ENCODE assay signal across 15 cellular contexts in genomic region chr11:46491661-46492331, GRCh38.
DNase-seq lines count a peak whose midpoint lies in the region; ATAC-seq and TF ChIP-seq lines count a peak whose summit lies in the region.
"Had no signal": no experiment of that assay in that cellular context is flagged by ENCODE, and none has a peak within 500 bp of the region (broad histone marks: within the 10 kb centered on the region; RNA-seq: fewer than 3 reads in every experiment).

No MANE protein-coding gene starts in this region.

- H3K4me3 Mint-ChIP-seq in stimulated activated naive CD8-positive, alpha-beta T cell treated with anti-CD3 and anti-CD28 coated beads, Interleukin-15, Interleukin-2, amounts not matched to agents 100 ng/mL and 50 ng/mL, for 24 hours: no peak overlapping the region

- no peak for TF ChIP-seq CTCF in choroid plexus epithelial cell (conservative IDR thresholded peaks at IDR 0.05; ENCODE audit: low read depth, low read length)
- TF ChIP-seq CTCF in mucosa of descending colon (IDR thresholded peaks at IDR 0.05): no peak

- peak overlapping the region; percentile 19 for H3K27ac Mint-ChIP-seq in stimulated activated naive CD8-positive, alpha-beta T cell treated with anti-CD3 and anti-CD28 coated beads, Interleukin-15, Interleukin-2, amounts not matched to agents 100 ng/mL and 50 ng/mL, for 24 hours

- no peak for ATAC-seq in stimulated activated naive CD8-positive, alpha-beta T cell treated with anti-CD3 and anti-CD28 coated beads, Interleukin-15, Interleukin-2, amounts not matched to agents 100 U/mL and 50 U/mL, for 24 hours
- ATAC-seq in mucosa of descending colon: peak; percentile 29
- no peak for ATAC-seq in HG02885 (IDR thresholded peaks at IDR 0.05; ENCODE audit: poor library complexity, unreplicated experiment)
- no peak for ATAC-seq in GM19328 (IDR thresholded peaks at IDR 0.05; ENCODE audit: unreplicated experiment)
- ATAC-seq: foreskin keratinocyte, HCT116 had no signal

- no peaks in the 10 kb centered on the region for H3K9me3 ChIP-seq in mucosa of descending colon

- DNase-seq in stimulated activated naive CD8-positive, alpha-beta T cell treated with anti-CD3 and anti-CD28 coated beads, Interleukin-15, Interleukin-2, amounts not matched to agents 100 U/mL and 50 U/mL, for 24 hours: no peak
- DNase-seq in choroid plexus epithelial cell (ENCODE audit: low read depth) (peak; percentile 21), mucosa of descending colon (no peak), AML-193 (lab: John Stamatoyannopoulos, UW) (no peak), HEK293T (ENCODE audit: extremely low spot score) (no peak)
- DNase-seq: activated naive CD4-positive, alpha-beta T cell treated with Interleukin-2 at 50 U/mL for 16 hours; C1 segment of cervical spinal cord; cerebellar nuclear complex; foreskin keratinocyte; NCI-H69; T-helper 9 cell had no signal

- peaks cover 32% of the 10 kb centered on the region for H3K36me3 Mint-ChIP-seq in stimulated activated naive CD8-positive, alpha-beta T cell treated with anti-CD3 and anti-CD28 coated beads, Interleukin-15, Interleukin-2, amounts not matched to agents 100 ng/mL and 50 ng/mL, for 24 hours (ENCODE audit: low read depth)

- CTCF ChIA-PET in HEK293T (lab: Yijun Ruan, JAX): interaction anchor here (0.6 to 2.8 kb wide), 5 partner anchors 10 to 100 kb away, joined by 3 to 16 read pairs (median 4); partner anchors contain the start of gene CHRM4

- no peaks in the 10 kb centered on the region for H3K9me3 Mint-ChIP-seq in stimulated activated naive CD8-positive, alpha-beta T cell treated with anti-CD3 and anti-CD28 coated beads, Interleukin-15, Interleukin-2, amounts not matched to agents 100 ng/mL and 50 ng/mL, for 24 hours

- H3K36me3 ChIP-seq in mucosa of descending colon (ENCODE audit: low read depth): no peaks in the 10 kb centered on the region

- POLR2A ChIA-PET in HEK293T (lab: Yijun Ruan, JAX): no interaction called here

- intact Hi-C loops in mucosa of descending colon (cut with DNase I, micrococcal nuclease): loop anchor here in 1 of 2 donors (10.0 kb wide), 1 partner anchor 103 kb away; the partner anchor contains the start of gene AMBRA1

- H3K4me3 ChIP-seq in choroid plexus epithelial cell (ENCODE audit: low read depth, low read length) (no peak overlapping the region), mucosa of descending colon (no peak overlapping the region)

- H3K4me1 Mint-ChIP-seq in stimulated activated naive CD8-positive, alpha-beta T cell treated with anti-CD3 and anti-CD28 coated beads, Interleukin-15, Interleukin-2, amounts not matched to agents 100 ng/mL and 50 ng/mL, for 24 hours (ENCODE audit: low read depth): no peaks in the 10 kb centered on the region

- H3K27me3 Mint-ChIP-seq in stimulated activated naive CD8-positive, alpha-beta T cell treated with anti-CD3 and anti-CD28 coated beads, Interleukin-15, Interleukin-2, amounts not matched to agents 100 ng/mL and 50 ng/mL, for 24 hours: no peaks in the 10 kb centered on the region

- H3K4me1 ChIP-seq in mucosa of descending colon (ENCODE audit: low read depth): peaks cover 26% of the 10 kb centered on the region

TF ChIP-seq in HEK293T, 16 proteins besides CTCF, POLR2A, EP300 and RAD21:
- TF ChIP-seq NFRKB (IDR thresholded peaks at IDR 0.05): no peak
- TF ChIP-seq SP1 (IDR thresholded peaks at IDR 0.05): no peak
- no peak for TF ChIP-seq ZNF384 (IDR thresholded peaks at IDR 0.05)
- no peak for TF ChIP-seq PKNOX1 (IDR thresholded peaks at IDR 0.05)
- TF ChIP-seq SUZ12 (IDR thresholded peaks at IDR 0.05): no peak
- TF ChIP-seq CTBP1 (IDR thresholded peaks at IDR 0.05; ENCODE audit: borderline replicate concordance): no peak
- no peak for TF ChIP-seq FOXM1 (IDR thresholded peaks at IDR 0.05; ENCODE audit: borderline replicate concordance)
- TF ChIP-seq TARDBP (IDR thresholded peaks at IDR 0.05): no peak
- no peak for TF ChIP-seq BHLHE40 (IDR thresholded peaks at IDR 0.05; ENCODE audit: borderline replicate concordance)
- TF ChIP-seq FOXA1 (IDR thresholded peaks at IDR 0.05): no peak
- no peak for TF ChIP-seq ARNT (IDR thresholded peaks at IDR 0.05)
- TF ChIP-seq ELF4 (IDR thresholded peaks at IDR 0.05): no peak
- no peak for TF ChIP-seq HDGF (IDR thresholded peaks at IDR 0.05; ENCODE audit: borderline replicate concordance)
- no peak for TF ChIP-seq L3MBTL2 (conservative IDR thresholded peaks at IDR 0.05)
TF ChIP-seq in HEK293T: peak in this region for 0.
